ENCODE assay signal across 1 cellular context in genomic region chr1:77170687-77171086, GRCh38.
TF ChIP-seq lines count a peak whose summit lies in the region.

No MANE protein-coding gene starts in this region.

TF ChIP-seq in SK-N-SH, 30 proteins besides CTCF, POLR2A, EP300 and RAD21 (continued from another document):
- no peak for TF ChIP-seq ZBTB33 (IDR thresholded peaks at IDR 0.05; ENCODE audit: borderline replicate concordance, low read depth)
- no peak for TF ChIP-seq RXRA (IDR thresholded peaks at IDR 0.05; ENCODE audit: borderline replicate concordance, low read depth)
- TF ChIP-seq MXI1 (IDR thresholded peaks at IDR 0.05; ENCODE audit: low read depth, low read length) = no peak
- TF ChIP-seq, protein P1, sequence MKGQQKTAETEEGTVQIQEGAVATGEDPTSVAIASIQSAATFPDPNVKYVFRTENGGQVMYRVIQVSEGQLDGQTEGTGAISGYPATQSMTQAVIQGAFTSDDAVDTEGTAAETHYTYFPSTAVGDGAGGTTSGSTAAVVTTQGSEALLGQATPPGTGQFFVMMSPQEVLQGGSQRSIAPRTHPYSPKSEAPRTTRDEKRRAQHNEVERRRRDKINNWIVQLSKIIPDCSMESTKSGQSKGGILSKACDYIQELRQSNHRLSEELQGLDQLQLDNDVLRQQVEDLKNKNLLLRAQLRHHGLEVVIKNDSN (IDR thresholded peaks at IDR 0.05; ENCODE audit: borderline replicate concordance, low read depth) = no peak
- no peak for TF ChIP-seq TAF1 (IDR thresholded peaks at IDR 0.05; ENCODE audit: borderline replicate concordance, low read depth, low read length)
- TF ChIP-seq, protein P2, sequence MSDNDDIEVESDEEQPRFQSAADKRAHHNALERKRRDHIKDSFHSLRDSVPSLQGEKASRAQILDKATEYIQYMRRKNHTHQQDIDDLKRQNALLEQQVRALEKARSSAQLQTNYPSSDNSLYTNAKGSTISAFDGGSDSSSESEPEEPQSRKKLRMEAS (IDR thresholded peaks at IDR 0.05; ENCODE audit: low read depth) = no peak
- peak; percentile 36; the same call in 1 of the 2 replicates for TF ChIP-seq NFIC (IDR thresholded peaks at IDR 0.05; ENCODE audit: borderline replicate concordance)
- TF ChIP-seq RCOR1 (IDR thresholded peaks at IDR 0.05; ENCODE audit: low read length) = no peak
- TF ChIP-seq RFX5 (IDR thresholded peaks at IDR 0.05; ENCODE audit: low read length) = no peak
- peak; percentile 55 for TF ChIP-seq TCF12 (IDR thresholded peaks at IDR 0.05)
- TF ChIP-seq JUND (IDR thresholded peaks at IDR 0.05) = peak; percentile 53
- no peak for TF ChIP-seq SIN3A (IDR thresholded peaks at IDR 0.05; ENCODE audit: borderline replicate concordance, low read depth, low read length)
- no peak for TF ChIP-seq NRF1 (IDR thresholded peaks at IDR 0.05; ENCODE audit: low read depth, low read length)
- TF ChIP-seq POLR2AphosphoS5 (IDR thresholded peaks at IDR 0.05; ENCODE audit: low read depth, low read length) = no peak
- TF ChIP-seq FOSL2 (IDR thresholded peaks at IDR 0.05; ENCODE audit: borderline replicate concordance, low read depth) = peak; percentile 37; the same call in 1 of the 2 replicates
- TF ChIP-seq YY1 (IDR thresholded peaks at IDR 0.05; ENCODE audit: low read depth) = no peak
- no peak for TF ChIP-seq MEF2A (IDR thresholded peaks at IDR 0.05; ENCODE audit: borderline replicate concordance, low read depth)
- no peak for TF ChIP-seq TEAD4 (IDR thresholded peaks at IDR 0.05; ENCODE audit: borderline replicate concordance, insufficient read depth)
- TF ChIP-seq, protein P3, sequence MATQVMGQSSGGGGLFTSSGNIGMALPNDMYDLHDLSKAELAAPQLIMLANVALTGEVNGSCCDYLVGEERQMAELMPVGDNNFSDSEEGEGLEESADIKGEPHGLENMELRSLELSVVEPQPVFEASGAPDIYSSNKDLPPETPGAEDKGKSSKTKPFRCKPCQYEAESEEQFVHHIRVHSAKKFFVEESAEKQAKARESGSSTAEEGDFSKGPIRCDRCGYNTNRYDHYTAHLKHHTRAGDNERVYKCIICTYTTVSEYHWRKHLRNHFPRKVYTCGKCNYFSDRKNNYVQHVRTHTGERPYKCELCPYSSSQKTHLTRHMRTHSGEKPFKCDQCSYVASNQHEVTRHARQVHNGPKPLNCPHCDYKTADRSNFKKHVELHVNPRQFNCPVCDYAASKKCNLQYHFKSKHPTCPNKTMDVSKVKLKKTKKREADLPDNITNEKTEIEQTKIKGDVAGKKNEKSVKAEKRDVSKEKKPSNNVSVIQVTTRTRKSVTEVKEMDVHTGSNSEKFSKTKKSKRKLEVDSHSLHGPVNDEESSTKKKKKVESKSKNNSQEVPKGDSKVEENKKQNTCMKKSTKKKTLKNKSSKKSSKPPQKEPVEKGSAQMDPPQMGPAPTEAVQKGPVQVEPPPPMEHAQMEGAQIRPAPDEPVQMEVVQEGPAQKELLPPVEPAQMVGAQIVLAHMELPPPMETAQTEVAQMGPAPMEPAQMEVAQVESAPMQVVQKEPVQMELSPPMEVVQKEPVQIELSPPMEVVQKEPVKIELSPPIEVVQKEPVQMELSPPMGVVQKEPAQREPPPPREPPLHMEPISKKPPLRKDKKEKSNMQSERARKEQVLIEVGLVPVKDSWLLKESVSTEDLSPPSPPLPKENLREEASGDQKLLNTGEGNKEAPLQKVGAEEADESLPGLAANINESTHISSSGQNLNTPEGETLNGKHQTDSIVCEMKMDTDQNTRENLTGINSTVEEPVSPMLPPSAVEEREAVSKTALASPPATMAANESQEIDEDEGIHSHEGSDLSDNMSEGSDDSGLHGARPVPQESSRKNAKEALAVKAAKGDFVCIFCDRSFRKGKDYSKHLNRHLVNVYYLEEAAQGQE (IDR thresholded peaks at IDR 0.05; ENCODE audit: low read depth, low read length) = no peak
- TF ChIP-seq USF2 (IDR thresholded peaks at IDR 0.05; ENCODE audit: borderline replicate concordance, low read depth, low read length) = no peak
- no peak for TF ChIP-seq FOXJ3 (CRISPR knock-in tag; IDR thresholded peaks at IDR 0.05)
- no peak for TF ChIP-seq GABPA (IDR thresholded peaks at IDR 0.05; ENCODE audit: low read depth)
- no peak for TF ChIP-seq GATA2 (CRISPR knock-in tag; IDR thresholded peaks at IDR 0.05)
- TF ChIP-seq CHD2 (IDR thresholded peaks at IDR 0.05; ENCODE audit: low read length, partially characterized antibody) = no peak
